In the genomic region with DNA sequence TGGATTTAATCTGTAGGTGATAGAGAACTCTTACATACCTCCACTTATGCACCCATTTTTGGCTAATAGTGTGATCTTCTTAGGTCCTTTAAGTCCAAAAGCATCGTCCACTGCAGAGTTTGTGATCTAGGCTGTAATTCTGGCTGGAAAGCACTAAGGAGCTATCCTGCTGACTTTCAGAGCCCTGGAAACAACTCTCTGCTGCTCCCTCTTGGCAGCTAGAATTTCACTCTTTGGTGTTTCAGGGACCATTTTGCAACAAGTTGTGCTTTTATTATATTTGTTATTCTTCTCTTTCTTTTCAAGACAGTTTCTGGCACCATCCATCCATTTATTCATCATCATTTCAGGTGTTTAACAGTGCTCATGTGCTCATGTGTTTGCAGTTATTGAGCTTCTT, we compare ENCODE assay signal across 12 cellular contexts.
DNase-seq lines count a peak whose midpoint lies in the region; ATAC-seq and TF ChIP-seq lines count a peak whose summit lies in the region.
"Had no signal": no experiment of that assay in that cellular context is flagged by ENCODE, and none has a peak within 500 bp of the region (broad histone marks: within the 10 kb centered on the region; RNA-seq: fewer than 3 reads in every experiment).

No MANE protein-coding gene starts in this region.

- peak; percentile 13 for TF ChIP-seq CTCF in nephron progenitor cell (IDR thresholded peaks at IDR 0.05)
- no peak for TF ChIP-seq CTCF in natural killer cell (IDR thresholded peaks at IDR 0.05)

- ATAC-seq in natural killer cell (no peak), GM21423 (IDR thresholded peaks at IDR 0.05; ENCODE audit: unreplicated experiment) (no peak)
- ATAC-seq: esophagus mucosa, right cardiac atrium had no signal

- TF ChIP-seq RAD21 in Ishikawa (IDR thresholded peaks at IDR 0.05; ENCODE audit: low read depth): peak; percentile 60

- DNase-seq in D341Med (ENCODE audit: low spot score) (peak; percentile 41), dedifferentiated amniotic fluid mesenchymal stem cell (ENCODE audit: extremely low spot score) (peak; percentile 28), nephron progenitor cell (no peak), natural killer cell (no peak), NCI-H187 (lab: John Stamatoyannopoulos, UW) (no peak), SHP77 treated with DMSO at 0.1 percent for 48 hours (lab: John Stamatoyannopoulos, UW) (no peak)
- DNase-seq: activated naive CD4-positive, alpha-beta T cell treated with anti-CD3 and anti-CD28 coated beads for 36 hours; NCI-H446; right cardiac atrium had no signal

- intact Hi-C loops in natural killer cell (cut with micrococcal nuclease): no loop called here

- H3K27me3 Mint-ChIP-seq in nephron progenitor cell (ENCODE audit: low read depth, poor library complexity) (no peaks in the 10 kb centered on the region), natural killer cell (ENCODE audit: low read depth in 2 of 2) (no peaks in the 10 kb centered on the region)

- H3K27ac Mint-ChIP-seq in nephron progenitor cell (peak overlapping the region; percentile 80), natural killer cell (no peak overlapping the region)
- H3K27ac Mint-ChIP-seq: activated naive CD4-positive, alpha-beta T cell treated with anti-CD3 and anti-CD28 coated beads for 36 hours had no signal

- no peak overlapping the region for H3K4me3 Mint-ChIP-seq in nephron progenitor cell
- no peak overlapping the region for H3K4me3 Mint-ChIP-seq in natural killer cell
- H3K4me3 Mint-ChIP-seq: activated naive CD4-positive, alpha-beta T cell treated with anti-CD3 and anti-CD28 coated beads for 36 hours had no signal

- H3K9me3 Mint-ChIP-seq in nephron progenitor cell (no peaks in the 10 kb centered on the region), natural killer cell (peaks cover 0 to 4% of the 10 kb centered on the region in 2 donors)

- H3K36me3 Mint-ChIP-seq in nephron progenitor cell (ENCODE audit: low read depth) (no peaks in the 10 kb centered on the region), natural killer cell (no peaks in the 10 kb centered on the region)

- no peak for TF ChIP-seq EP300 in Ishikawa (IDR thresholded peaks at IDR 0.05; ENCODE audit: borderline replicate concordance)

- H3K4me1 Mint-ChIP-seq in nephron progenitor cell: peaks cover 8% of the 10 kb centered on the region
- no peaks in the 10 kb centered on the region for H3K4me1 Mint-ChIP-seq in natural killer cell

TF ChIP-seq in Ishikawa, 13 proteins besides CTCF, POLR2A, EP300 and RAD21:
- TF ChIP-seq TAF1 (IDR thresholded peaks at IDR 0.05; ENCODE audit: low read depth): no peak
- TF ChIP-seq EGR1 (IDR thresholded peaks at IDR 0.05): no peak
- TF ChIP-seq CREB1 (IDR thresholded peaks at IDR 0.05; ENCODE audit: low read depth): no peak
- TF ChIP-seq FOXM1 (IDR thresholded peaks at IDR 0.05; ENCODE audit: borderline replicate concordance, low read depth): no peak
- TF ChIP-seq TEAD4 (IDR thresholded peaks at IDR 0.05): no peak
- TF ChIP-seq ZBTB7A (IDR thresholded peaks at IDR 0.05; ENCODE audit: low read depth): no peak
- TF ChIP-seq, protein P1, sequence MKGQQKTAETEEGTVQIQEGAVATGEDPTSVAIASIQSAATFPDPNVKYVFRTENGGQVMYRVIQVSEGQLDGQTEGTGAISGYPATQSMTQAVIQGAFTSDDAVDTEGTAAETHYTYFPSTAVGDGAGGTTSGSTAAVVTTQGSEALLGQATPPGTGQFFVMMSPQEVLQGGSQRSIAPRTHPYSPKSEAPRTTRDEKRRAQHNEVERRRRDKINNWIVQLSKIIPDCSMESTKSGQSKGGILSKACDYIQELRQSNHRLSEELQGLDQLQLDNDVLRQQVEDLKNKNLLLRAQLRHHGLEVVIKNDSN (IDR thresholded peaks at IDR 0.05): no peak
- no peak for TF ChIP-seq YY1 (IDR thresholded peaks at IDR 0.05; ENCODE audit: low read depth)
- TF ChIP-seq, protein P2, sequence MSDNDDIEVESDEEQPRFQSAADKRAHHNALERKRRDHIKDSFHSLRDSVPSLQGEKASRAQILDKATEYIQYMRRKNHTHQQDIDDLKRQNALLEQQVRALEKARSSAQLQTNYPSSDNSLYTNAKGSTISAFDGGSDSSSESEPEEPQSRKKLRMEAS (IDR thresholded peaks at IDR 0.05): no peak
- no peak for TF ChIP-seq TCF12 (IDR thresholded peaks at IDR 0.05; ENCODE audit: low read depth)

Comparison
In these comparisons a context has a peak if more than half of its experiments do, and no peak if none do; other contexts are left out.
1. DNase-seq: peak in D341Med (single experiment) and dedifferentiated amniotic fluid mesenchymal stem cell (single experiment); none in nephron progenitor cell (single experiment), natural killer cell (single experiment), NCI-H187 (0 of 2) and SHP77 treated with DMSO at 0.1 percent for 48 hours (single experiment).